In the genomic region with DNA sequence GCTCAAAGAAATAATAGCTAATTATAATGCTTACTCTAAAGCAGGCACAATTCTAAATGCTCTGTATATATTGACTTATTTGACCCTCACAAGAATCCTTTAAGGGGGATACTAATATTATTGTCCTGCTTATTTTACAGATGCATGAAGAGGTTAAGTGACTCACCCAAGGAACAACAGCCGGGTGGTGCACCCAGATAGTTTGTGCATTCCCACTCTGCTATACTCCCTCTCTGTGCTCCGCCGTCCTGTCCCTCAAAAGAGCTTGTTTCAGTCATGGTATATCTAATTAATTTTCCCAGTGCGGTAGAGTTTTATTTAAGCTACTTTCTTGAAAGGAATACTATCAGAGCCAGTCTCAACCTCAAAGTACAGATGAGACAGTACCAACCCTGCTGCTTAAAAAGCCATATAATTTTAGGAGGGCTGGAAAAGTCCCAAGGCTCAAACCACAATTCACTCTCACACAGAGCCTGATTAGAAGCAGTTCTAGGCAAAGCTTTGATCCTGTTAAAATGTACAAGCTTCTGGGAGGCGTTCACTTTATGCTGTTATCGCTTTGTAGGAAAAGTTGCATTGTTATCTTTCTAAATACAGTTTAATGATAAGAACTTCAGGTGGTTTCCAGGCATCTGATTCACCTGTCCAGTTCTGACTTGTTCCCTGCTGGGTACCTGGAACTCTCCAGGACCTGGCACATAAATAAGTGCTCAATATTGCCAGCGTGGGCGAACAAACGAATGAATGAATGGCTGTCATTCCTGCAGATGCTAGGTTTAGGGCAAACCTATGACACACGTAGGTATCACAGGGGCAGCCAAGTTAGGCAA, we compare ENCODE assay signal across 9 cellular contexts.
A peak's percentile ranks its signal among the peaks of the same experiment; 100 is the strongest.
DNase-seq lines count a peak whose midpoint lies in the region; ATAC-seq and TF ChIP-seq lines count a peak whose summit lies in the region.
"Had no signal": no experiment of that assay in that cellular context is flagged by ENCODE, and none has a peak within 500 bp of the region (broad histone marks: within the 10 kb centered on the region; RNA-seq: fewer than 3 reads in every experiment).

No MANE protein-coding gene starts in this region.

- H3K4me1 Mint-ChIP-seq in CD4-positive, alpha-beta T cell (ENCODE audit: low read depth): peaks cover 86% of the 10 kb centered on the region

- peak overlapping the region; percentile 61 for H3K4me2 ChIP-seq in PC-9
- H3K4me2 ChIP-seq in osteoblast (ENCODE audit: insufficient read depth, low read length): peak overlapping the region; percentile 23

- H3K9me2 ChIP-seq in PC-9 (ENCODE audit: insufficient read depth): no peaks in the 10 kb centered on the region

- H3K36me3 ChIP-seq in PC-9 (ENCODE audit: low read depth) (peaks cover 33% of the 10 kb centered on the region), osteoblast (ENCODE audit: insufficient read depth, low read length) (no peaks in the 10 kb centered on the region)

- H3K9me3 Mint-ChIP-seq in CD4-positive, alpha-beta T cell: no peaks in the 10 kb centered on the region

- H3K27me3 Mint-ChIP-seq in CD4-positive, alpha-beta T cell: no peaks in the 10 kb centered on the region

- peaks cover 48% of the 10 kb centered on the region for H4K20me1 ChIP-seq in PC-9 (ENCODE audit: insufficient read depth)
- peaks cover 29% of the 10 kb centered on the region for H4K20me1 ChIP-seq in osteoblast (ENCODE audit: insufficient read depth, low read length)

- H2AFZ ChIP-seq in PC-9 (no peak overlapping the region), osteoblast (ENCODE audit: low read length) (no peak overlapping the region)

- no peak for TF ChIP-seq CTCF in CD4-positive, alpha-beta T cell (IDR thresholded peaks at IDR 0.05)
- no peak for TF ChIP-seq CTCF in PC-9 (conservative IDR thresholded peaks at IDR 0.05)
- no peak for TF ChIP-seq CTCF in epithelial cell of esophagus (IDR thresholded peaks at IDR 0.05; ENCODE audit: insufficient read depth, low read depth, low read length, missing control alignments)
- no peak for TF ChIP-seq CTCF in osteoblast (IDR thresholded peaks at IDR 0.05; ENCODE audit: extremely low read depth, low read depth, low read length)

- no peak overlapping the region for H3K4me3 ChIP-seq in PC-9
- no peak overlapping the region for H3K4me3 ChIP-seq in epithelial cell of esophagus (ENCODE audit: low read length)
- H3K4me3 ChIP-seq in osteoblast (ENCODE audit: insufficient read depth, low read length): no peak overlapping the region

- H3K27ac ChIP-seq in CD4-positive, alpha-beta T cell (ENCODE audit: low read depth, low read length): no peak overlapping the region
- peak overlapping the region; percentile 79; the same call in 1 of the 2 replicates for H3K27ac ChIP-seq in PC-9
- no peak overlapping the region for H3K27ac ChIP-seq in osteoblast (ENCODE audit: low read depth, low read length)

- no peak for ATAC-seq in CD4-positive, alpha-beta T cell (ENCODE audit: poor library complexity)
- no peak for ATAC-seq in HG03108 (IDR thresholded peaks at IDR 0.05; ENCODE audit: unreplicated experiment)
- ATAC-seq in GM19351 (IDR thresholded peaks at IDR 0.05; ENCODE audit: unreplicated experiment): no peak

- H3K36me3 Mint-ChIP-seq in CD4-positive, alpha-beta T cell (ENCODE audit: low read depth): peaks cover 76% of the 10 kb centered on the region

- POLR2A ChIA-PET in CD4-positive, alpha-beta T cell (lab: Charles Lee): interaction anchor here (1.0 to 1.2 kb wide), 3 partner anchors 13 to 38 kb away, joined by 3 read pairs; no protein-coding TSS in a partner anchor
- POLR2A ChIA-PET in PC-9 (lab: Charles Lee; ENCODE audit: unreplicated experiment): interaction anchor here (0.7 kb wide), 1 partner anchor 48 kb away, joined by 4 read pairs; no protein-coding TSS in a partner anchor

- intact Hi-C loops in CD4-positive, alpha-beta T cell (cut with DNase I, micrococcal nuclease): loop anchor here in 1 of 2 experiments (5.0 kb wide), 1 partner anchor 33 kb away; no protein-coding TSS in a partner anchor
- intact Hi-C loops in PC-9 (cut with micrococcal nuclease; ENCODE audit: unreplicated experiment): no loop called here

- H3K79me2 ChIP-seq in PC-9 (ENCODE audit: low read depth) (peaks cover 94% of the 10 kb centered on the region), osteoblast (ENCODE audit: insufficient read depth, low read length) (peaks cover 88% of the 10 kb centered on the region)

- no peak for DNase-seq in CD4-positive, alpha-beta T cell
- DNase-seq in PC-9 (no peak), epithelial cell of esophagus (ENCODE audit: low read depth) (peak; percentile 89), osteoblast (ENCODE audit: insufficient read length, low spot score, missing footprints) (no peak), COR-L47 (lab: John Stamatoyannopoulos, UW) (no peak), DMS114 treated with DMSO at 0.1 percent for 48 hours (lab: John Stamatoyannopoulos, UW; ENCODE audit: unreplicated experiment) (no peak)
- DNase-seq: NCI-H1048 had no signal

- H3K4me1 ChIP-seq in PC-9 (replicated peaks; ENCODE audit: insufficient read depth) (peaks cover 64% of the 10 kb centered on the region), osteoblast (ENCODE audit: insufficient read depth, low read length) (peaks cover 46% of the 10 kb centered on the region)

- no peaks in the 10 kb centered on the region for H3K9me3 ChIP-seq in CD4-positive, alpha-beta T cell (ENCODE audit: control insufficient read depth, low read length)
- H3K9me3 ChIP-seq in PC-9 (ENCODE audit: insufficient read depth, low read depth) (no peaks in the 10 kb centered on the region), osteoblast (ENCODE audit: low read depth, low read length) (no peaks in the 10 kb centered on the region)

- CTCF ChIA-PET in CD4-positive, alpha-beta T cell (lab: Charles Lee): interaction anchor here (0.9 to 3.2 kb wide), 4 partner anchors 12 to 45 kb away, joined by 4 to 18 read pairs (median 4); no protein-coding TSS in a partner anchor
- CTCF ChIA-PET in PC-9 (lab: Charles Lee): interaction anchor here (0.5 to 0.6 kb wide), 2 partner anchors 12 to 173 kb away, joined by 3 to 12 read pairs; no protein-coding TSS in a partner anchor

- peaks cover 74% of the 10 kb centered on the region for H3F3A ChIP-seq in PC-9 (ENCODE audit: insufficient read depth, low read depth)

- peak overlapping the region; percentile 85 for H3K27ac Mint-ChIP-seq in CD4-positive, alpha-beta T cell

- BruUV-seq in PC-9 (replicated peaks; lab: Mats Ljungman, UMichigan): no TSS peak

- H3K4me3 Mint-ChIP-seq in CD4-positive, alpha-beta T cell: peak overlapping the region; percentile 54

- H3K27me3 ChIP-seq in CD4-positive, alpha-beta T cell (ENCODE audit: control insufficient read depth, insufficient read depth, low read length): no peaks in the 10 kb centered on the region
- H3K27me3 ChIP-seq in PC-9 (ENCODE audit: insufficient read depth, low read depth): no peaks in the 10 kb centered on the region
- no peaks in the 10 kb centered on the region for H3K27me3 ChIP-seq in osteoblast (ENCODE audit: insufficient read depth, low read length)
